In the genomic region with DNA sequence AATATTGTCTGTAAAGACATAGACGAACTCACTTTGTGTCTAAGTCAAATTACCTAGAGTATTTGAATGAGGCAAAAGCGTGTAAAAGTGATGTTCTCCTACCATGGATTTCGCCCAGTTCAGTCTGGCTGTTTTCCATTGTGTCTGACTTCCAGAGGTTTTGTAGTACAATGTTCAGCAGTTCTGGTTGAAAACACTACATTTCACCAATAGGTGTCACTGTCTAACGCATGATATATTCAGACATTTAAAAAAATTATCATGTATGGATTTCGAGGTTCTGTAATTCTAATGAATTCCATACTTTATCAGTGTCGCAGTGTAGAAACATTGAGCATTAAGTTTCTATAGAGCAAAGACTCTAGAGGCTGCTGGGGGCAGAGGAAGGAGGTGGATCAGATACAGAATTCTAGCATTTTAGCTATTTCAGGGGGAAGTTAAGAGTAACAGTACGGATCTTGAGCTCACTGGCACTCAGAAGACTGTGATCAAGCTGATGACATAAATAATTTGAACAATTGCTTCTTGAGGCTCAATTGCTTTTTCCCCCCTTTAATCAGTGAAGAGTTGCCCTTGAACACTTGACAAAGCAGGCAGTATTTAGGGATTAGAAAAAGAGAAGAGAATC, we compare ENCODE assay signal across 8 cellular contexts.
DNase-seq lines count a peak whose midpoint lies in the region; ATAC-seq and TF ChIP-seq lines count a peak whose summit lies in the region.

No MANE protein-coding gene starts in this region.

- no peak for TF ChIP-seq EP300 in stomach (IDR thresholded peaks at IDR 0.05)

- peak; percentile 53 for ATAC-seq in GM21737 (IDR thresholded peaks at IDR 0.05; ENCODE audit: unreplicated experiment)
- ATAC-seq in GM21515 (IDR thresholded peaks at IDR 0.05; ENCODE audit: unreplicated experiment) = no peak

- no peak overlapping the region for H3K27ac Mint-ChIP-seq in activated naive CD8-positive, alpha-beta T cell treated with anti-CD3 and anti-CD28 coated beads for 36 hours

- 11 to 21% (median 16%) methylated on average over 7 of the region's 7 CpGs for WGBS in stomach, 5 donors

- no peaks in the 10 kb centered on the region for H3K9me3 ChIP-seq in stomach

- no peak overlapping the region for H3K27ac ChIP-seq in stomach

- H3K4me3 Mint-ChIP-seq in activated naive CD8-positive, alpha-beta T cell treated with anti-CD3 and anti-CD28 coated beads for 36 hours = no peak overlapping the region

- H3K27me3 ChIP-seq in stomach = no peaks in the 10 kb centered on the region

- H3K36me3 Mint-ChIP-seq in activated naive CD8-positive, alpha-beta T cell treated with anti-CD3 and anti-CD28 coated beads for 36 hours = no peaks in the 10 kb centered on the region

- peak; percentile 68 for DNase-seq in DMS 273 (lab: John Stamatoyannopoulos, UW; ENCODE audit: unreplicated experiment)
- DNase-seq in NCI-H146 (lab: John Stamatoyannopoulos, UW) = peak; percentile 53
- DNase-seq in astrocyte of the hippocampus (ENCODE audit: low read depth, low spot score) = peak; percentile 70
- DNase-seq in hippocampal formation (lab: John Stamatoyannopoulos, UW) = peak; percentile 7 to 86
- peak; percentile 37 for DNase-seq in stomach
- DNase-seq in activated naive CD8-positive, alpha-beta T cell treated with anti-CD3 and anti-CD28 coated beads for 36 hours = no peak

- no peaks in the 10 kb centered on the region for H3K36me3 ChIP-seq in stomach

- intact Hi-C loops in stomach (cut with DNase I; ENCODE audit: low total_unique reads) = loop anchor here (10.0 kb wide), 1 partner anchor 144 kb away; no protein-coding TSS in a partner anchor

- no peak for TF ChIP-seq POLR2A in stomach (IDR thresholded peaks at IDR 0.05)

- H3K4me1 Mint-ChIP-seq in activated naive CD8-positive, alpha-beta T cell treated with anti-CD3 and anti-CD28 coated beads for 36 hours = no peaks in the 10 kb centered on the region

- no peaks in the 10 kb centered on the region for H3K9me3 Mint-ChIP-seq in activated naive CD8-positive, alpha-beta T cell treated with anti-CD3 and anti-CD28 coated beads for 36 hours

- H3K4me3 ChIP-seq in stomach = no peak overlapping the region

- peaks cover 0 to 8% (median 3%) of the 10 kb centered on the region in 4 donors for H3K4me1 ChIP-seq in stomach

- TF ChIP-seq CTCF in stomach (IDR thresholded peaks at IDR 0.05) = peak in 5 of 7 experiments; percentile 39 to 78 (median 54)

- H3K27me3 Mint-ChIP-seq in activated naive CD8-positive, alpha-beta T cell treated with anti-CD3 and anti-CD28 coated beads for 36 hours = peaks cover 5% of the 10 kb centered on the region
